In the genomic region with DNA sequence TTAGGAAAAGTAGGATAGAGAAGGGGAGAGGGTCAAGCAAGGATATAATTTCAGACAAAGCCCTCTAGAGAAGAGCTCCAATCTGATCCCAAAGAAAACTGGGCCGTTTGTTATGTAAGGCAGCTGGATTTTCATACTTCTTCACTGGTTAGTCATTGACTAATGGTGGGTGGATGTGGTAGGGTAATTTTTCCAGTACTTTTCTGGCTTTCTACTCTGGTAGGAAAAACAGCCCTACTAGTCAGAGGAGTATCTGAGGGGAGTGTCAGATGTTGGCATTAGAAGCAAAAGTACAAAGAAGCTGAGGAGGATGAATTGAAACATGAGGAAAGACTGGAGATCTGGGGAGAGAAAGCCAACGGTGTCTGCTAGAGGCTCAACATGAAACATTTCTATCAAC, we compare ENCODE assay signal across 21 cellular contexts.
DNase-seq lines count a peak whose midpoint lies in the region; ATAC-seq and TF ChIP-seq lines count a peak whose summit lies in the region.
"Had no signal": no experiment of that assay in that cellular context is flagged by ENCODE, and none has a peak within 500 bp of the region (broad histone marks: within the 10 kb centered on the region; RNA-seq: fewer than 3 reads in every experiment).

No MANE protein-coding gene starts in this region.

- H3K4me3 Mint-ChIP-seq in activated CD8-positive, alpha-beta T cell treated with anti-CD3 and anti-CD28 coated beads, Interleukin-2, amount 10 ng/mL, durations not matched to agents 7 days and 5 days: no peak overlapping the region

- ATAC-seq in SK-N-SH treated with all-trans-retinoic acid at 6 μM for 48 hours: no peak
- ATAC-seq in activated CD8-positive, alpha-beta T cell treated with anti-CD3 and anti-CD28 coated beads, Interleukin-2, amount 10 ng/mL, durations not matched to agents 7 days and 5 days: no peak
- ATAC-seq in gastrocnemius medialis: no peak
- ATAC-seq: left lung, mucosa of descending colon, upper lobe of right lung had no signal

- in situ Hi-C loops in gastrocnemius medialis (cut with MboI; ENCODE audit: low sequenced_read_pairs in 4 of 4): no loop called here

- peaks cover 19% of the 10 kb centered on the region for H3K36me3 Mint-ChIP-seq in activated CD8-positive, alpha-beta T cell treated with anti-CD3 and anti-CD28 coated beads, Interleukin-2, amount 10 ng/mL, durations not matched to agents 7 days and 5 days (ENCODE audit: low read depth)

- no peaks in the 10 kb centered on the region for H4K20me1 ChIP-seq in SK-N-SH (ENCODE audit: insufficient read depth)

- no peaks in the 10 kb centered on the region for H3K27me3 ChIP-seq in SK-N-SH (ENCODE audit: insufficient read depth)
- no peaks in the 10 kb centered on the region for H3K27me3 ChIP-seq in gastrocnemius medialis
- H3K27me3 ChIP-seq: left lung, upper lobe of right lung had no signal

- peaks cover 42% of the 10 kb centered on the region for H3K4me1 Mint-ChIP-seq in activated CD8-positive, alpha-beta T cell treated with anti-CD3 and anti-CD28 coated beads, Interleukin-2, amount 10 ng/mL, durations not matched to agents 7 days and 5 days (ENCODE audit: low read depth)

- POLR2A ChIA-PET in SK-N-SH (lab: Yijun Ruan, JAX): interaction anchor here (0.6 kb wide), 1 partner anchor 25 kb away, joined by 3 read pairs; no protein-coding TSS in a partner anchor
- POLR2A ChIA-PET in activated CD8-positive, alpha-beta T cell treated with anti-CD3 and anti-CD28 coated beads, Interleukin-2, amount 10 ng/mL, durations not matched to agents 7 days and 5 days (lab: Charles Lee): interaction anchor here (1.1 kb wide), 1 partner anchor 10 kb away, joined by 3 read pairs; no protein-coding TSS in a partner anchor

- intact Hi-C loops in gastrocnemius medialis (cut with DNase I; ENCODE audit: low total_unique reads): no loop called here

- no peaks in the 10 kb centered on the region for H3K9me3 ChIP-seq in SK-N-SH
- no peaks in the 10 kb centered on the region for H3K9me3 ChIP-seq in gastrocnemius medialis
- H3K9me3 ChIP-seq: left lung, mucosa of descending colon, upper lobe of right lung had no signal

- TF ChIP-seq CTCF in SK-N-SH (IDR thresholded peaks at IDR 0.05): no peak
- TF ChIP-seq CTCF in foreskin fibroblast (IDR thresholded peaks at IDR 0.05; ENCODE audit: low read depth, low read length): no peak
- no peak for TF ChIP-seq CTCF in gastrocnemius medialis (IDR thresholded peaks at IDR 0.05 in 4 of 5, conservative IDR thresholded peaks at IDR 0.05 in 1 of 5)

- no peak for TF ChIP-seq RAD21 in SK-N-SH (IDR thresholded peaks at IDR 0.05; ENCODE audit: low read length)

- no peaks in the 10 kb centered on the region for H3K79me2 ChIP-seq in SK-N-SH (ENCODE audit: insufficient read depth)

- H3K4me3 ChIP-seq in SK-N-SH (ENCODE audit: low read depth in 2 of 2, low read length in 1 of 2): no peak overlapping the region
- no peak overlapping the region for H3K4me3 ChIP-seq in foreskin fibroblast (ENCODE audit: low read depth in 1 of 2, low read length in 2 of 2)
- no peak overlapping the region for H3K4me3 ChIP-seq in gastrocnemius medialis
- H3K4me3 ChIP-seq: left lung, mucosa of descending colon, upper lobe of right lung had no signal

- no peak for TF ChIP-seq POLR2A in gastrocnemius medialis (IDR thresholded peaks at IDR 0.05)

- DNase-seq in SK-N-SH (no peak), RPMI7951 (ENCODE audit: low read depth) (peak; percentile 56), foreskin fibroblast (peak; percentile 51 to 56), stromal cell of bone marrow (ENCODE audit: low read depth) (peak; percentile 54), gastrocnemius medialis (no peak), NCI-H2227 (lab: John Stamatoyannopoulos, UW; ENCODE audit: unreplicated experiment) (no peak)
- no peak for DNase-seq in activated CD8-positive, alpha-beta T cell treated with anti-CD3 and anti-CD28 coated beads, Interleukin-2, amount 10 ng/mL, durations not matched to agents 7 days and 5 days
- DNase-seq: activated CD4-positive, alpha-beta T cell treated with anti-CD3 and anti-CD28 coated beads, Interleukin-2, amount 50 U/mL, for 4 hours; activated gamma-delta T cell; Caco-2; central memory CD4-positive, alpha-beta T cell; left lung; mucosa of descending colon; NCI-H1694; NCI-H774; SIG-M5; small intestine; stimulated activated CD4-positive, alpha-beta T cell treated with anti-CD3 and anti-CD28 coated beads, Interleukin-4, amount 100 ng/mL, for 4 hours; upper lobe of right lung had no signal

- H3K27ac ChIP-seq in SK-N-SH (ENCODE audit: low read depth in 2 of 2, low read length in 1 of 2) (peak overlapping the region; percentile 9 to 89; a peak in 1 of 4 replicates), gastrocnemius medialis (no peak overlapping the region)
- H3K27ac ChIP-seq: 22Rv1, left lung, upper lobe of right lung had no signal

- H3K9me2 ChIP-seq in SK-N-SH: no peaks in the 10 kb centered on the region

- TF ChIP-seq EP300 in SK-N-SH (IDR thresholded peaks at IDR 0.05; ENCODE audit: borderline replicate concordance in 1 of 2, low read depth in 1 of 2, low read length in 1 of 2): no peak

- peaks cover 58% of the 10 kb centered on the region for H3F3A ChIP-seq in SK-N-SH (replicated peaks; ENCODE audit: insufficient read depth)

- no peak overlapping the region for H3K9ac ChIP-seq in SK-N-SH

- H3K4me1 ChIP-seq in SK-N-SH (ENCODE audit: control insufficient read depth in 1 of 2, insufficient read depth in 2 of 2, low read depth in 1 of 2, low read length in 1 of 2) (peaks cover 3 to 26% of the 10 kb centered on the region in 2 experiments), gastrocnemius medialis (no peaks in the 10 kb centered on the region)
- H3K4me1 ChIP-seq: upper lobe of right lung had no signal

- H3K36me3 ChIP-seq in SK-N-SH (replicated peaks in 1 of 2; ENCODE audit: control insufficient read depth in 1 of 2, insufficient read depth in 2 of 2, low read length in 1 of 2) (no peaks in the 10 kb centered on the region), gastrocnemius medialis (no peaks in the 10 kb centered on the region)
- H3K36me3 ChIP-seq: left lung, upper lobe of right lung had no signal

- H3K4me2 ChIP-seq in SK-N-SH: no peak overlapping the region

- H3K27me3 Mint-ChIP-seq in activated CD8-positive, alpha-beta T cell treated with anti-CD3 and anti-CD28 coated beads, Interleukin-2, amount 10 ng/mL, durations not matched to agents 7 days and 5 days (ENCODE audit: low read depth): peaks cover 2% of the 10 kb centered on the region

- peaks cover 21% of the 10 kb centered on the region for H3K9me3 Mint-ChIP-seq in activated CD8-positive, alpha-beta T cell treated with anti-CD3 and anti-CD28 coated beads, Interleukin-2, amount 10 ng/mL, durations not matched to agents 7 days and 5 days (ENCODE audit: insufficient read depth)

- 32% methylated on average over 2 of the region's 2 CpGs for WGBS in SK-N-SH (ENCODE audit: low lambda C conversion rate)

- H3K27ac Mint-ChIP-seq in activated CD8-positive, alpha-beta T cell treated with anti-CD3 and anti-CD28 coated beads, Interleukin-2, amount 10 ng/mL, durations not matched to agents 7 days and 5 days: no peak overlapping the region

- peak overlapping the region; percentile 36; the same call in 1 of the 2 replicates for H2AFZ ChIP-seq in SK-N-SH (ENCODE audit: low read depth)

- CTCF ChIA-PET in SK-N-SH (lab: Yijun Ruan, JAX): no interaction called here
- CTCF ChIA-PET in activated CD8-positive, alpha-beta T cell treated with anti-CD3 and anti-CD28 coated beads, Interleukin-2, amount 10 ng/mL, durations not matched to agents 7 days and 5 days (lab: Charles Lee): interaction anchor here (1.0 to 2.1 kb wide), 4 partner anchors 10 to 161 kb away, joined by 3 to 10 read pairs (median 4); no protein-coding TSS in a partner anchor

TF ChIP-seq in SK-N-SH, 30 proteins besides CTCF, POLR2A, EP300 and RAD21:
- TF ChIP-seq, protein P1, sequence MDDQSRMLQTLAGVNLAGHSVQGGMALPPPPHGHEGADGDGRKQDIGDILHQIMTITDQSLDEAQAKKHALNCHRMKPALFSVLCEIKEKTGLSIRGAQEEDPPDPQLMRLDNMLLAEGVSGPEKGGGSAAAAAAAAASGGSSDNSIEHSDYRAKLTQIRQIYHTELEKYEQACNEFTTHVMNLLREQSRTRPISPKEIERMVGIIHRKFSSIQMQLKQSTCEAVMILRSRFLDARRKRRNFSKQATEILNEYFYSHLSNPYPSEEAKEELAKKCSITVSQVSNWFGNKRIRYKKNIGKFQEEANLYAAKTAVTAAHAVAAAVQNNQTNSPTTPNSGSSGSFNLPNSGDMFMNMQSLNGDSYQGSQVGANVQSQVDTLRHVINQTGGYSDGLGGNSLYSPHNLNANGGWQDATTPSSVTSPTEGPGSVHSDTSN (IDR thresholded peaks at IDR 0.05): no peak
- TF ChIP-seq TCF12 (IDR thresholded peaks at IDR 0.05) (0 out of 2 replicates have a peak, but pooled peaks have one; percentile 10), RFX5 (IDR thresholded peaks at IDR 0.05; ENCODE audit: low read length) (no peak), FOXM1 (IDR thresholded peaks at IDR 0.05; ENCODE audit: low read depth) (no peak)
TF ChIP-seq in SK-N-SH: peak in this region for 1.

TF ChIP-seq in SK-N-SH treated with all-trans-retinoic acid at 6 μM for 48 hours, 23 proteins besides CTCF, POLR2A, EP300 and RAD21 (continues in another document):
- TF ChIP-seq, protein P2, sequence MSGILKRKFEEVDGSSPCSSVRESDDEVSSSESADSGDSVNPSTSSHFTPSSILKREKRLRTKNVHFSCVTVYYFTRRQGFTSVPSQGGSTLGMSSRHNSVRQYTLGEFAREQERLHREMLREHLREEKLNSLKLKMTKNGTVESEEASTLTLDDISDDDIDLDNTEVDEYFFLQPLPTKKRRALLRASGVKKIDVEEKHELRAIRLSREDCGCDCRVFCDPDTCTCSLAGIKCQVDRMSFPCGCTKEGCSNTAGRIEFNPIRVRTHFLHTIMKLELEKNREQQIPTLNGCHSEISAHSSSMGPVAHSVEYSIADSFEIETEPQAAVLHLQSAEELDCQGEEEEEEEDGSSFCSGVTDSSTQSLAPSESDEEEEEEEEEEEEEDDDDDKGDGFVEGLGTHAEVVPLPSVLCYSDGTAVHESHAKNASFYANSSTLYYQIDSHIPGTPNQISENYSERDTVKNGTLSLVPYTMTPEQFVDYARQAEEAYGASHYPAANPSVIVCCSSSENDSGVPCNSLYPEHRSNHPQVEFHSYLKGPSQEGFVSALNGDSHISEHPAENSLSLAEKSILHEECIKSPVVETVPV (CRISPR knock-in tag; IDR thresholded peaks at IDR 0.05): no peak
- TF ChIP-seq ZFP30 (CRISPR knock-in tag; IDR thresholded peaks at IDR 0.05): no peak
- TF ChIP-seq ZNF70 (CRISPR knock-in tag; IDR thresholded peaks at IDR 0.05): no peak

Comparison
In these comparisons a context has a peak if more than half of its experiments do, and no peak if none do; other contexts are left out.
1. DNase-seq: peak in RPMI7951 (single experiment), foreskin fibroblast (2 of 2) and stromal cell of bone marrow (single experiment); none in SK-N-SH (single experiment), activated CD8-positive, alpha-beta T cell treated with anti-CD3 and anti-CD28 coated beads, Interleukin-2, amount 10 ng/mL, durations not matched to agents 7 days and 5 days (single experiment), gastrocnemius medialis (0 of 2) and NCI-H2227 (single experiment).
2. H3K27ac ChIP-seq: peak in SK-N-SH (2 of 2); none in gastrocnemius medialis (0 of 4).